39 cellular contexts compared by ENCODE assay signal in the genomic region with DNA sequence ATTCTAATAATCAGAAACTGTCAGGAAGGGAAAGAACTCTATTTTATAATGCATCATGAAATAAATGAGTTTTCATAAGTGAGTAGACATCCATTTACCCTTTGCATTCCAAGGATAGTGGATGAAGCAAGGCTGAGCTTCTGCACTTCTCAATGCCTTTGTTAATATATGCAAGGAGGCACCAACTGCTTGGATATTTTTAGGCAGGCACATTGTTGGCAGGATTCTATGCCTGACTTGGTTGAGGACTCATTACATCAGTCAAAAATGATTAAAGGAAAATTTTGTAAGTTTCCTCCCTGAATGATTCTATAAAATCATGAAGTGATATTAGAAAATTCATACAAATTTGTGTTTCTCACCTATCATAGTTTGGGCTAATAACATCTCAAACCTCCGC.
"Had no signal": no experiment of that assay in that cellular context is flagged by ENCODE, and none has a peak within 500 bp of the region (broad histone marks: within the 10 kb centered on the region; RNA-seq: fewer than 3 reads in every experiment).

No MANE protein-coding gene starts in this region.

- H3K27ac Mint-ChIP-seq: activated naive CD4-positive, alpha-beta T cell treated with anti-CD3 and anti-CD28 coated beads for 36 hours; activated naive CD4-positive, alpha-beta T cell treated with anti-CD3 and anti-CD28 coated beads, Interleukin-2, amount 10 ng/mL, durations not matched to agents 7 days and 5 days; activated naive CD4-positive, alpha-beta T cell treated with anti-CD3 and anti-CD28 coated beads, Interleukin-2, amount 50 U/mL, for 24 hours; activated naive CD4-positive, alpha-beta T cell treated with anti-CD3 and anti-CD28 coated beads, Interleukin-2, amount 50 U/mL, for 72 hours; activated naive CD8-positive, alpha-beta T cell; activated naive CD8-positive, alpha-beta T cell treated with anti-CD3 and anti-CD28 coated beads for 36 hours; activated naive CD8-positive, alpha-beta T cell treated with anti-CD3 and anti-CD28 coated beads, Interleukin-2, amount 10 ng/mL, durations not matched to agents 7 days and 5 days; activated naive CD8-positive, alpha-beta T cell treated with anti-CD3 and anti-CD28 coated beads, Interleukin-2, amount 50 U/mL, for 24 hours; activated T-cell treated with anti-CD3 and anti-CD28 coated beads, Interleukin-2, amount 50 U/mL, for 24 hours; activated T-cell treated with anti-CD3 and anti-CD28 coated beads, Interleukin-2, amount 50 U/mL, for 72 hours; activated T-helper 1 cell treated with anti-CD3 and anti-CD28 coated beads, Interleukin-12 subunit alpha, Interleukin-12 subunit beta, Interleukin-2, Interleukin-4 antibody, amounts not matched to agents 30 ng/mL and 10 ng/mL and 1 ng/mL, durations not matched to agents 14 hours and 24 hours and 36 hours; activated T-helper 17 cell treated with anti-CD3 and anti-CD28 coated beads, Interleukin-2, amount 50 U/mL, for 72 hours; activated T-helper 2 cell treated with anti-CD3 and anti-CD28 coated beads, Interferon-gamma antibody, Interleukin-2, Interleukin-4, amounts not matched to agents 10 μg/mL and 5 μg/mL and 100 μg/mL, durations not matched to agents 14 hours and 24 hours and 36 hours; brain had no signal

- H3K36me3 Mint-ChIP-seq: activated naive CD4-positive, alpha-beta T cell treated with anti-CD3 and anti-CD28 coated beads, Interleukin-2, amount 10 ng/mL, durations not matched to agents 7 days and 5 days; activated naive CD4-positive, alpha-beta T cell treated with anti-CD3 and anti-CD28 coated beads, Interleukin-2, amount 50 U/mL, for 24 hours; activated naive CD4-positive, alpha-beta T cell treated with anti-CD3 and anti-CD28 coated beads, Interleukin-2, amount 50 U/mL, for 72 hours; activated naive CD8-positive, alpha-beta T cell; activated naive CD8-positive, alpha-beta T cell treated with anti-CD3 and anti-CD28 coated beads for 36 hours; activated naive CD8-positive, alpha-beta T cell treated with anti-CD3 and anti-CD28 coated beads, Interleukin-2, amount 10 ng/mL, durations not matched to agents 7 days and 5 days; brain had no signal

- H3K9me3 ChIP-seq: adrenal gland, ascending aorta, body of pancreas had no signal

- H3K4me3 Mint-ChIP-seq: activated naive CD4-positive, alpha-beta T cell treated with anti-CD3 and anti-CD28 coated beads for 36 hours; activated naive CD4-positive, alpha-beta T cell treated with anti-CD3 and anti-CD28 coated beads, Interleukin-2, amount 10 ng/mL, durations not matched to agents 7 days and 5 days; activated naive CD4-positive, alpha-beta T cell treated with anti-CD3 and anti-CD28 coated beads, Interleukin-2, amount 50 U/mL, for 24 hours; activated naive CD8-positive, alpha-beta T cell; activated naive CD8-positive, alpha-beta T cell treated with anti-CD3 and anti-CD28 coated beads for 36 hours; activated naive CD8-positive, alpha-beta T cell treated with anti-CD3 and anti-CD28 coated beads, Interleukin-2, amount 10 ng/mL, durations not matched to agents 7 days and 5 days; activated naive CD8-positive, alpha-beta T cell treated with anti-CD3 and anti-CD28 coated beads, Interleukin-2, amount 50 U/mL, for 24 hours; activated T-cell treated with anti-CD3 and anti-CD28 coated beads, Interleukin-2, amount 50 U/mL, for 24 hours; activated T-cell treated with anti-CD3 and anti-CD28 coated beads, Interleukin-2, amount 50 U/mL, for 4 hours; activated T-cell treated with anti-CD3 and anti-CD28 coated beads, Interleukin-2, amount 50 U/mL, for 72 hours; activated T-helper 1 cell treated with anti-CD3 and anti-CD28 coated beads, Interleukin-12 subunit alpha, Interleukin-12 subunit beta, Interleukin-2, Interleukin-4 antibody, amounts not matched to agents 30 ng/mL and 10 ng/mL and 1 ng/mL, durations not matched to agents 14 hours and 24 hours and 36 hours; activated T-helper 17 cell treated with anti-CD3 and anti-CD28 coated beads, Interleukin-2, amount 50 U/mL, for 72 hours; brain; central memory CD8-positive, alpha-beta T cell had no signal

- DNase-seq: activated effector memory CD4-positive, alpha-beta T cell treated with anti-CD3 and anti-CD28 coated beads, Interleukin-2, amount 50 U/mL, for 16 hours; activated effector memory CD4-positive, alpha-beta T cell treated with Interleukin-2 at 50 U/mL for 16 hours; activated gamma-delta T cell; activated gamma-delta T cell treated with Interleukin-2 at 50 U/mL for 16 hours; activated naive CD4-positive, alpha-beta T cell; activated naive CD4-positive, alpha-beta T cell treated with anti-CD3 and anti-CD28 coated beads for 36 hours; activated naive CD4-positive, alpha-beta T cell treated with anti-CD3 and anti-CD28 coated beads, Interleukin-2, amount 10 ng/mL, durations not matched to agents 7 days and 5 days; activated naive CD4-positive, alpha-beta T cell treated with anti-CD3 and anti-CD28 coated beads, Interleukin-2, amount 50 U/mL, for 16 hours; activated naive CD4-positive, alpha-beta T cell treated with Interleukin-2 at 50 U/mL for 16 hours; activated naive CD8-positive, alpha-beta T cell treated with anti-CD3 and anti-CD28 coated beads for 36 hours; activated naive CD8-positive, alpha-beta T cell treated with anti-CD3 and anti-CD28 coated beads, Interleukin-2, amount 10 ng/mL, durations not matched to agents 7 days and 5 days; activated naive CD8-positive, alpha-beta T cell treated with anti-CD3 and anti-CD28 coated beads, Interleukin-2, amount 50 U/mL, for 24 hours; activated T-cell treated with anti-CD3 and anti-CD28 coated beads for 4 hours; activated T-cell treated with anti-CD3 and anti-CD28 coated beads, Interleukin-2, amount 50 U/mL, for 1 hour; activated T-cell treated with anti-CD3 and anti-CD28 coated beads, Interleukin-2, amount 50 U/mL, for 24 hours; activated T-cell treated with anti-CD3 and anti-CD28 coated beads, Interleukin-2, amount 50 U/mL, for 4 hours; activated T-cell treated with anti-CD3 and anti-CD28 coated beads, Interleukin-2, amount 50 U/mL, for 48 hours; activated T-cell treated with anti-CD3 and anti-CD28 coated beads, Interleukin-2, amount 50 U/mL, for 72 hours; adrenal gland; amniotic stem cell; amygdala; aorta; body of pancreas; brain microvascular endothelial cell; central memory CD4-positive, alpha-beta T cell; cerebellar nuclear complex had no signal

- H3K27me3 ChIP-seq: adrenal gland, ascending aorta, body of pancreas, brain microvascular endothelial cell, breast epithelium, cardiac muscle cell had no signal

- H3K4me1 ChIP-seq: adrenal gland, ascending aorta, body of pancreas, breast epithelium had no signal

- ATAC-seq: activated naive CD4-positive, alpha-beta T cell treated with anti-CD3 and anti-CD28 coated beads, Interleukin-2, amount 50 U/mL, for 72 hours; activated naive CD8-positive, alpha-beta T cell treated with anti-CD3 and anti-CD28 coated beads, Interleukin-2, amount 50 U/mL, for 24 hours; activated T-cell treated with anti-CD3 and anti-CD28 coated beads, Interleukin-2, amount 50 U/mL, for 4 hours; activated T-cell treated with anti-CD3 and anti-CD28 coated beads, Interleukin-2, amount 50 U/mL, for 72 hours; activated T-helper 17 cell treated with anti-CD3 and anti-CD28 coated beads, Interleukin-2, amount 50 U/mL, for 72 hours; body of pancreas had no signal

- H3K4me3 ChIP-seq: adrenal gland, ascending aorta, body of pancreas, breast epithelium, cardiac muscle cell had no signal

- FAIRE-seq: astrocyte, bronchial epithelial cell had no signal

- H3K36me3 ChIP-seq: adrenal gland, ascending aorta, brain microvascular endothelial cell, breast epithelium, cardiac muscle cell had no signal

- H3K27me3 Mint-ChIP-seq: activated naive CD4-positive, alpha-beta T cell treated with anti-CD3 and anti-CD28 coated beads, Interleukin-2, amount 10 ng/mL, durations not matched to agents 7 days and 5 days; activated naive CD4-positive, alpha-beta T cell treated with anti-CD3 and anti-CD28 coated beads, Interleukin-2, amount 50 U/mL, for 24 hours; activated naive CD8-positive, alpha-beta T cell; activated naive CD8-positive, alpha-beta T cell treated with anti-CD3 and anti-CD28 coated beads for 36 hours; activated naive CD8-positive, alpha-beta T cell treated with anti-CD3 and anti-CD28 coated beads, Interleukin-2, amount 10 ng/mL, durations not matched to agents 7 days and 5 days; activated naive CD8-positive, alpha-beta T cell treated with anti-CD3 and anti-CD28 coated beads, Interleukin-2, amount 50 U/mL, for 24 hours; activated T-cell treated with anti-CD3 and anti-CD28 coated beads, Interleukin-2, amount 50 U/mL, for 24 hours; activated T-helper 17 cell treated with anti-CD3 and anti-CD28 coated beads, Interleukin-2, amount 50 U/mL, for 72 hours; brain; central memory CD8-positive, alpha-beta T cell had no signal

- H3K9me3 Mint-ChIP-seq: activated naive CD8-positive, alpha-beta T cell treated with anti-CD3 and anti-CD28 coated beads, Interleukin-2, amount 50 U/mL, for 24 hours; activated T-cell treated with anti-CD3 and anti-CD28 coated beads, Interleukin-2, amount 50 U/mL, for 24 hours; activated T-cell treated with anti-CD3 and anti-CD28 coated beads, Interleukin-2, amount 50 U/mL, for 72 hours; activated T-helper 17 cell treated with anti-CD3 and anti-CD28 coated beads, Interleukin-2, amount 50 U/mL, for 72 hours had no signal

- H3K4me1 Mint-ChIP-seq: activated naive CD4-positive, alpha-beta T cell treated with anti-CD3 and anti-CD28 coated beads, Interleukin-2, amount 10 ng/mL, durations not matched to agents 7 days and 5 days; activated naive CD4-positive, alpha-beta T cell treated with anti-CD3 and anti-CD28 coated beads, Interleukin-2, amount 50 U/mL, for 24 hours; activated naive CD8-positive, alpha-beta T cell treated with anti-CD3 and anti-CD28 coated beads for 36 hours; activated naive CD8-positive, alpha-beta T cell treated with anti-CD3 and anti-CD28 coated beads, Interleukin-2, amount 10 ng/mL, durations not matched to agents 7 days and 5 days; activated naive CD8-positive, alpha-beta T cell treated with anti-CD3 and anti-CD28 coated beads, Interleukin-2, amount 50 U/mL, for 24 hours; activated T-helper 17 cell treated with anti-CD3 and anti-CD28 coated beads, Interleukin-2, amount 50 U/mL, for 72 hours; brain; central memory CD8-positive, alpha-beta T cell had no signal

- H3K27ac ChIP-seq: adrenal gland, ascending aorta, body of pancreas, brain microvascular endothelial cell, breast epithelium, cardiac muscle cell had no signal
